In the genomic region with DNA sequence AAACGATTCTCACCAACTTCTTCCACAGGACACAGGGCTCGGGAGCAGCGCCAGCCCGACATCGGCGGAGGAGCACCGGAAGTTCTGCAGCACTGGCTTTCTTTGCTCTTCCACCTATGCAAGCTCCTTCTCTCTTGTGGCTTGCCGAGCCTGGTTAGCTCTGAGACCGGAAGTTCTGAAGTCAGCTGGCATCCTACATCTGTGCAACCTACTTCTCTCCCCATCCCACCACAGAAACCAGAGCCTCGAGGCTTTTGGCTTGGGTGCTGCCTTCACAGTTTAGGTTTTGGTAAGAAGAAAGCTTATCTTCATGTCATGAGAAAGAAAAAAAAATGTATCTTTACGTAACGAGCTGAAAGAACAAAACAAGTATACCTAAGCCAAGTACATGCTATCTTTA, we compare ENCODE assay signal across 7 cellular contexts.
A peak's percentile ranks its signal among the peaks of the same experiment; 100 is the strongest.
DNase-seq lines count a peak whose midpoint lies in the region; ATAC-seq and TF ChIP-seq lines count a peak whose summit lies in the region.

No MANE protein-coding gene starts in this region.

- H3K27ac ChIP-seq in spleen, result peak overlapping the region; percentile 24 to 87 (median 82)

- H3K4me1 ChIP-seq in spleen, result peaks cover 22 to 99% (median 73%) of the 10 kb centered on the region in 6 donors

- no peak for TF ChIP-seq CTCF in spleen (IDR thresholded peaks at IDR 0.05 in 8 of 11, conservative IDR thresholded peaks at IDR 0.05 in 3 of 11)

- ATAC-seq in GM19438 (IDR thresholded peaks at IDR 0.05; ENCODE audit: low read depth, unreplicated experiment), result peak; percentile 99
- ATAC-seq in HG03460 (IDR thresholded peaks at IDR 0.05; ENCODE audit: unreplicated experiment), result peak; percentile 99

- intact Hi-C loops in spleen (cut with DNase I; ENCODE audit: low total_unique reads), result no loop called here

- H3K4me3 ChIP-seq in spleen, result peak overlapping the region in 7 of 8 donors; percentile 9 to 63 (median 34)

- H3K36me3 ChIP-seq in spleen, result peaks cover 0 to 22% (median 0%) of the 10 kb centered on the region in 6 donors

- 8 to 14% (median 9%) methylated on average over 12 of the region's 12 CpGs for WGBS in spleen, 5 donors

- H3K27me3 ChIP-seq in spleen (replicated peaks in 1 of 7), result no peaks in the 10 kb centered on the region

- no peaks in the 10 kb centered on the region for H3K9me3 ChIP-seq in spleen

- peak; percentile 77 for DNase-seq in activated CD4-positive, alpha-beta T cell treated with anti-CD3 and anti-CD28 coated beads for 1 hour
- DNase-seq in effector CD4-positive, alpha-beta T cell, result peak; percentile 86
- DNase-seq in spleen, result peak; percentile 92
- DNase-seq in NCI-H2227 treated with DMSO at 0.1 percent for 48 hours (lab: John Stamatoyannopoulos, UW), result no peak
- DNase-seq in COR-L47 (lab: John Stamatoyannopoulos, UW), result no peak

- TF ChIP-seq POLR2A in spleen (IDR thresholded peaks at IDR 0.05), result peak in 1 of 3 donors; percentile 42

Comparison
In these comparisons a context has a peak if more than half of its experiments do, and no peak if none do; other contexts are left out.
1. DNase-seq: peak in activated CD4-positive, alpha-beta T cell treated with anti-CD3 and anti-CD28 coated beads for 1 hour (single experiment), effector CD4-positive, alpha-beta T cell (single experiment) and spleen (single experiment); none in NCI-H2227 treated with DMSO at 0.1 percent for 48 hours (single experiment) and COR-L47 (single experiment).